8 cellular contexts compared by ENCODE assay signal in the genomic region with DNA sequence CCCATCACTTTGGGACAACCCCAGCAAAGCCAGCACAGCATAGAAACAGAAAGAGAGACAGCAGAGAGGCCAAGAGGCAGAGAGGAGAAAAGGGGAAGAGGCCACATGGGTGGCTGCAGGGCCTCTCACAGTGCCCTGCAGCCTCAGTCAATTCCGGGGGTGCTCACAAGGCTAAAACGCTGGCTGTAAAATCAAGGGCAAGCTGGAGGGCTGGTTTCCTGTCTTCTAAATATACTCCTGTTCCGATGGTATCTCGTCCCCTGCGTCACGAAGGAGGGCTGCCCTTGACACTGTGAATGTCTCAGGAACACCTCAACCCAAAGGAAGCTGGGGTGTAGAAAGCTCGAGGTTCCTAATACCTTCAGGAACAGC.
DNase-seq lines count a peak whose midpoint lies in the region; ATAC-seq, FAIRE-seq and TF ChIP-seq lines count a peak whose summit lies in the region.

No MANE protein-coding gene starts in this region.

- peak overlapping the region; percentile 61 to 67 for H3K4me3 Mint-ChIP-seq in activated T-cell treated with anti-CD3 and anti-CD28 coated beads, Interleukin-2, amount 50 U/mL, for 72 hours

- peaks cover 10% of the 10 kb centered on the region; the same call in 1 of the 2 replicates for H3F3A ChIP-seq in GM23248 (ENCODE audit: insufficient read depth)

- H3K27me3 Mint-ChIP-seq in activated T-cell treated with anti-CD3 and anti-CD28 coated beads, Interleukin-2, amount 50 U/mL, for 72 hours (ENCODE audit: low read depth), result no peaks in the 10 kb centered on the region

- peaks cover 89% of the 10 kb centered on the region for H3K4me1 ChIP-seq in parathyroid adenoma
- H3K4me1 ChIP-seq in GM23248 (ENCODE audit: insufficient read depth), result peaks cover 10% of the 10 kb centered on the region
- H3K4me1 ChIP-seq in kidney (ENCODE audit: control insufficient read depth in 1 of 2, insufficient read depth in 1 of 2, low read depth in 1 of 2, low read length in 2 of 2), result peaks cover 3 to 8% of the 10 kb centered on the region in 2 donors

- no peaks in the 10 kb centered on the region for H3K9me2 ChIP-seq in GM23248 (ENCODE audit: insufficient read depth)

- H3K4me3 ChIP-seq in parathyroid adenoma (ENCODE audit: low read depth, low read length) (peak overlapping the region; percentile 13), GM23248 (no peak overlapping the region), kidney (ENCODE audit: low read length in 2 of 2) (no peak overlapping the region)

- intact Hi-C loops in kidney (cut with DNase I), result no loop called here

- 81 to 90% methylated on average over 7 of the region's 7 CpGs for whole genome bisulfite sequencing in GM23248 (ENCODE audit: low coverage in 1 of 2, low lambda C conversion rate in 2 of 2, missing lambda C conversion rate in 2 of 2), 2 experiments

- in situ Hi-C loops in GM23248 (cut with MboI), result no loop called here

- peaks cover 15 to 24% of the 10 kb centered on the region in 2 donors for H3K36me3 Mint-ChIP-seq in activated T-cell treated with anti-CD3 and anti-CD28 coated beads, Interleukin-2, amount 50 U/mL, for 72 hours (ENCODE audit: insufficient read depth in 2 of 2)

- H2AFZ ChIP-seq in parathyroid adenoma, result no peak overlapping the region
- H2AFZ ChIP-seq in GM23248, result no peak overlapping the region

- H3K36me3 ChIP-seq in parathyroid adenoma (ENCODE audit: control insufficient read depth, insufficient read depth, low read length) (no peaks in the 10 kb centered on the region), GM23248 (ENCODE audit: low read depth) (no peaks in the 10 kb centered on the region), kidney (ENCODE audit: control insufficient read depth in 1 of 2, insufficient read depth in 2 of 2, low read length in 2 of 2) (no peaks in the 10 kb centered on the region)

- H3K9ac ChIP-seq in parathyroid adenoma (peak overlapping the region; percentile 5), GM23248 (no peak overlapping the region), kidney (ENCODE audit: low read length in 2 of 2) (no peak overlapping the region)

- peak overlapping the region; percentile 96 for H3K27ac ChIP-seq in parathyroid adenoma
- no peak overlapping the region for H3K27ac ChIP-seq in GM23248
- H3K27ac ChIP-seq in kidney (ENCODE audit: low read depth in 2 of 2, low read length in 2 of 2), result peak overlapping the region in 1 of 2 donors; percentile 28

- H3K9me3 Mint-ChIP-seq in activated T-cell treated with anti-CD3 and anti-CD28 coated beads, Interleukin-2, amount 50 U/mL, for 72 hours, result peaks cover 7 to 14% of the 10 kb centered on the region in 2 donors

- FAIRE-seq in kidney (lab: Jason Lieb, UNC), result no peak

- H3K9me3 ChIP-seq in parathyroid adenoma (ENCODE audit: control insufficient read depth, low read length) (no peaks in the 10 kb centered on the region), GM23248 (ENCODE audit: low read depth) (no peaks in the 10 kb centered on the region), kidney (ENCODE audit: control insufficient read depth in 1 of 2, low read length in 2 of 2) (no peaks in the 10 kb centered on the region)

- TF ChIP-seq CTCF in parathyroid adenoma (IDR thresholded peaks at IDR 0.05), result no peak
- no peak for TF ChIP-seq CTCF in kidney (IDR thresholded peaks at IDR 0.05; ENCODE audit: borderline replicate concordance, extremely low read depth, insufficient read depth)

- peak overlapping the region; percentile 61 for H3K4me2 ChIP-seq in parathyroid adenoma (ENCODE audit: low read length)
- no peak overlapping the region for H3K4me2 ChIP-seq in GM23248 (ENCODE audit: unreplicated experiment)

- H3K4me1 Mint-ChIP-seq in activated T-cell treated with anti-CD3 and anti-CD28 coated beads, Interleukin-2, amount 50 U/mL, for 72 hours (ENCODE audit: low read depth), result peaks cover 78% of the 10 kb centered on the region

- peak overlapping the region; percentile 51 for H3K27ac Mint-ChIP-seq in activated T-cell treated with anti-CD3 and anti-CD28 coated beads, Interleukin-2, amount 50 U/mL, for 72 hours

- ATAC-seq in GM18505 (IDR thresholded peaks at IDR 0.05; ENCODE audit: unreplicated experiment) (peak; percentile 66), HG02623 (IDR thresholded peaks at IDR 0.05; ENCODE audit: unreplicated experiment) (peak; percentile 57)
- ATAC-seq in activated T-cell treated with anti-CD3 and anti-CD28 coated beads, Interleukin-2, amount 50 U/mL, for 72 hours (replicated peaks in 1 of 2), result peak; percentile 81 to 85

- DNase-seq in NOMO-1 treated with dmso at 0.1 percent for 144 hours (lab: John Stamatoyannopoulos, UW; ENCODE audit: unreplicated experiment) (peak; percentile 94), GM23248 (no peak), NCI-H1092 (lab: John Stamatoyannopoulos, UW) (no peak), kidney (no peak)
- peak; percentile 62 to 66 for DNase-seq in activated T-cell treated with anti-CD3 and anti-CD28 coated beads, Interleukin-2, amount 50 U/mL, for 72 hours

- no peaks in the 10 kb centered on the region for H4K20me1 ChIP-seq in GM23248 (ENCODE audit: insufficient read depth)

- H3K27me3 ChIP-seq in parathyroid adenoma (ENCODE audit: control insufficient read depth, insufficient read depth, low read length) (no peaks in the 10 kb centered on the region), GM23248 (replicated peaks; ENCODE audit: insufficient read depth) (peaks cover 10% of the 10 kb centered on the region; the same call in 1 of the 2 replicates)

- H3K79me2 ChIP-seq in parathyroid adenoma, result peaks cover 23% of the 10 kb centered on the region
- H3K79me2 ChIP-seq in GM23248 (ENCODE audit: insufficient read depth), result no peaks in the 10 kb centered on the region

- TF ChIP-seq POLR2A in GM18505 (IDR thresholded peaks at IDR 0.05; ENCODE audit: borderline replicate concordance, extremely low read depth, insufficient read depth, insufficient read length), result peak; percentile 38

Comparison
In these comparisons a context has a peak if more than half of its experiments do, and no peak if none do; other contexts are left out.
1. DNase-seq: peak in NOMO-1 treated with dmso at 0.1 percent for 144 hours (single experiment) and activated T-cell treated with anti-CD3 and anti-CD28 coated beads, Interleukin-2, amount 50 U/mL, for 72 hours (2 of 2); none in GM23248 (single experiment), NCI-H1092 (single experiment) and kidney (single experiment).
2. Peak in every context shown above with its lines, with median percentiles within 50 percentile points of each other: ATAC-seq.